9 cellular contexts compared by ENCODE assay signal in genomic region chr13:26037302-26037701, GRCh38. TPM values are rescaled to one million over a fixed set of nuclear protein-coding genes. Genes with fewer than 3 reads are reported as not detected.
DNase-seq lines count a peak whose midpoint lies in the region; ATAC-seq and TF ChIP-seq lines count a peak whose summit lies in the region.
"Had no signal": no experiment of that assay in that cellular context is flagged by ENCODE, and none has a peak within 500 bp of the region (broad histone marks: within the 10 kb centered on the region; RNA-seq: fewer than 3 reads in every experiment).

No MANE protein-coding gene starts in this region.

- peaks cover 0 to 37% (median 21%) of the 10 kb centered on the region in 7 donors for H3K27me3 ChIP-seq in heart right ventricle
- no peaks in the 10 kb centered on the region for H3K27me3 ChIP-seq in right cardiac atrium (ENCODE audit: control insufficient read depth, insufficient read depth)
- H3K27me3 ChIP-seq in testis = no peaks in the 10 kb centered on the region

- peaks cover 0 to 7% (median 0%) of the 10 kb centered on the region in 9 donors for H3K4me1 ChIP-seq in heart right ventricle
- H3K4me1 ChIP-seq in right cardiac atrium (ENCODE audit: control insufficient read depth, insufficient read depth, low read length) = no peaks in the 10 kb centered on the region
- no peaks in the 10 kb centered on the region for H3K4me1 ChIP-seq in testis

- DNase-seq in heart right ventricle (no peak), right cardiac atrium (no peak), SHP77 treated with DMSO at 0.1 percent for 48 hours (lab: John Stamatoyannopoulos, UW) (peak; percentile 35), glomerular visceral epithelial cell (ENCODE audit: extremely low spot score) (peak; percentile 44), testis (peak; percentile 71), NCI-H2107 treated with DMSO at 0.1 percent for 48 hours (lab: John Stamatoyannopoulos, UW; ENCODE audit: unreplicated experiment) (no peak)

- WGBS in heart right ventricle, 2 donors = 40 to 45% methylated on average over 2 of the region's 2 CpGs
- 52% methylated on average over 2 of the region's 2 CpGs for WGBS in right cardiac atrium
- WGBS in testis, 2 donors = 58 to 76% methylated on average over 2 of the region's 2 CpGs

- intact Hi-C loops in heart right ventricle (cut with DNase I) (no loop called here), right cardiac atrium (cut with DNase I) (no loop called here), testis (cut with DNase I; ENCODE audit: low total_unique reads) (no loop called here)

- H3K4me3 ChIP-seq in heart right ventricle (no peak overlapping the region), right cardiac atrium (ENCODE audit: low read length) (no peak overlapping the region), testis (no peak overlapping the region)
- H3K4me3 ChIP-seq: thoracic aorta had no signal

- H3K9me3 ChIP-seq in heart right ventricle (peaks cover 0 to 10% (median 0%) of the 10 kb centered on the region in 11 donors), right cardiac atrium (ENCODE audit: control insufficient read depth, low read length) (no peaks in the 10 kb centered on the region), testis (no peaks in the 10 kb centered on the region)
- H3K9me3 ChIP-seq: thoracic aorta had no signal

- TF ChIP-seq CTCF in heart right ventricle (IDR thresholded peaks at IDR 0.05) (peak; percentile 11 to 57 (median 42)), testis (IDR thresholded peaks at IDR 0.05) (peak in 2 of 3 experiments; percentile 31 to 47)

- ATAC-seq in heart right ventricle = peak in 1 of 8 donors; percentile 38
- ATAC-seq in right cardiac atrium = no peak
- ATAC-seq in GM21576 (IDR thresholded peaks at IDR 0.05; ENCODE audit: unreplicated experiment) = no peak
- ATAC-seq in HG03175 (IDR thresholded peaks at IDR 0.05; ENCODE audit: unreplicated experiment) = no peak

- no peaks in the 10 kb centered on the region for H3K36me3 ChIP-seq in heart right ventricle
- no peaks in the 10 kb centered on the region for H3K36me3 ChIP-seq in testis (ENCODE audit: low read depth, missing control alignments)
- H3K36me3 ChIP-seq: thoracic aorta had no signal

- no peak for TF ChIP-seq POLR2A in testis (IDR thresholded peaks at IDR 0.05)

- no peak overlapping the region for H3K27ac ChIP-seq in heart right ventricle
- no peak overlapping the region for H3K27ac ChIP-seq in right cardiac atrium (ENCODE audit: low read length)
- H3K27ac ChIP-seq in testis = no peak overlapping the region
- H3K27ac ChIP-seq: thoracic aorta had no signal

RNA-seq across cellular contexts. Expression of gene SHISA2, which starts 14.5 kb away (rescaled TPM):
- total RNA-seq in heart right ventricle (under 1 TPM in 9 of 10 donors, not detected in 1; 0.12 to 0.94 (median 0.28) TPM), right cardiac atrium (under 1 TPM in 3 of 4 donors, not detected in 1; 0.12 to 0.34 (median 0.22) TPM), testis (10 to 100 TPM in 1 of 2 donors, 1 to 10 TPM in 1; 8.2 to 20.6 TPM)
- polyA plus RNA-seq in heart right ventricle (under 1 TPM; 0.06 to 0.22 TPM), right cardiac atrium (0.07 TPM), testis (ENCODE audit: insufficient read depth, low read depth, low replicate concordance) (2.7 TPM)

Comparison
In these comparisons a context has a peak if more than half of its experiments do, and no peak if none do; other contexts are left out.
1. DNase-seq: peak in SHP77 treated with DMSO at 0.1 percent for 48 hours (single experiment), glomerular visceral epithelial cell (single experiment) and testis (single experiment); none in heart right ventricle (0 of 2), right cardiac atrium (0 of 3) and NCI-H2107 treated with DMSO at 0.1 percent for 48 hours (single experiment).
2. RNA of gene SHISA2, which starts 14.5 kb away (total RNA-seq): 8.2 to 20.6 TPM in testis; 0.12 to 0.94 TPM in heart right ventricle and 0.12 to 0.34 TPM in right cardiac atrium; every median in the first group is over 4 times any median in the second.